In genomic region chr12:54005853-54006699, GRCh38 we compare ENCODE assay signal across 8 cellular contexts. TPM values are rescaled to one million over a fixed set of nuclear protein-coding genes. Genes with fewer than 3 reads are reported as not detected.
DNase-seq lines count a peak whose midpoint lies in the region; ATAC-seq lines count a peak whose summit lies in the region.

No MANE protein-coding gene starts in this region.

- H3K4me3 Mint-ChIP-seq in dendritic cell treated with granulocyte-macrophage colony-stimulating factor and Interleukin-4, amounts not matched to agents 40 ng/mL and 50 ng/mL, for 4 days = peak overlapping the region; percentile 74

- peak overlapping the region; percentile 30 for H3K27ac Mint-ChIP-seq in dendritic cell treated with granulocyte-macrophage colony-stimulating factor and Interleukin-4, amounts not matched to agents 40 ng/mL and 50 ng/mL, for 4 days

- intact Hi-C loops in dendritic cell treated with granulocyte-macrophage colony-stimulating factor and Interleukin-4, amounts not matched to agents 40 ng/mL and 50 ng/mL, for 4 days (cut with micrococcal nuclease) = loop anchor here (1.0 kb wide), 2 partner anchors 185 to 195 kb away; no protein-coding TSS in a partner anchor

- DNase-seq in GM04504 (ENCODE audit: low read depth) (peak; percentile 89), NCI-H2227 treated with DMSO at 0.1 percent for 48 hours (lab: John Stamatoyannopoulos, UW) (peak; percentile 35), lung microvascular endothelial cell (ENCODE audit: low read depth in 2 of 2) (peak; percentile 82 to 85)
- DNase-seq in activated CD4-positive, alpha-beta T cell treated with anti-CD3 and anti-CD28 coated beads, Interleukin-2, amount 50 U/mL, for 4 hours = peak; percentile 77 to 81
- DNase-seq in stimulated activated CD4-positive, alpha-beta T cell treated with anti-CD3 and anti-CD28 coated beads, TNF-alpha, amount 100 ng/mL, for 24 hours (ENCODE audit: low read depth in 3 of 3) = peak; percentile 73 to 78 (median 78)

- no peaks in the 10 kb centered on the region for H3K9me3 Mint-ChIP-seq in dendritic cell treated with granulocyte-macrophage colony-stimulating factor and Interleukin-4, amounts not matched to agents 40 ng/mL and 50 ng/mL, for 4 days

- H3K36me3 Mint-ChIP-seq in dendritic cell treated with granulocyte-macrophage colony-stimulating factor and Interleukin-4, amounts not matched to agents 40 ng/mL and 50 ng/mL, for 4 days (ENCODE audit: low read depth) = no peaks in the 10 kb centered on the region

- H3K4me1 Mint-ChIP-seq in dendritic cell treated with granulocyte-macrophage colony-stimulating factor and Interleukin-4, amounts not matched to agents 40 ng/mL and 50 ng/mL, for 4 days (ENCODE audit: low read depth) = peaks cover 32% of the 10 kb centered on the region

- peaks cover 95% of the 10 kb centered on the region for H3K27me3 Mint-ChIP-seq in dendritic cell treated with granulocyte-macrophage colony-stimulating factor and Interleukin-4, amounts not matched to agents 40 ng/mL and 50 ng/mL, for 4 days

- ATAC-seq in HG02642 (IDR thresholded peaks at IDR 0.05; ENCODE audit: poor library complexity, unreplicated experiment) = peak; percentile 74
- no peak for ATAC-seq in GM18870 (IDR thresholded peaks at IDR 0.05; ENCODE audit: unreplicated experiment)

RNA-seq across cellular contexts. Expression of gene HOXC8, which starts 2.7 kb away (rescaled TPM):
- not detected in 2 replicates for total RNA-seq in lung microvascular endothelial cell

RNA-seq across cellular contexts. Expression of gene HOXC9, which starts 6.1 kb away (rescaled TPM):
- 0.22 TPM in 1 of 2 replicates, not detected in the other for total RNA-seq in lung microvascular endothelial cell

RNA-seq across cellular contexts. Expression of gene HOXC10, which starts 21.1 kb away (rescaled TPM):
- total RNA-seq in lung microvascular endothelial cell = not detected in 2 replicates

RNA-seq across cellular contexts. Expression of gene HOXC6, which starts 22.2 kb away (rescaled TPM):
- total RNA-seq in lung microvascular endothelial cell = not detected in 2 replicates

RNA-seq across cellular contexts. Expression of gene HOXC5, which starts 26.8 kb away (rescaled TPM):
- total RNA-seq in lung microvascular endothelial cell = not detected in 2 replicates

Comparison
In these comparisons a context has a peak if more than half of its experiments do, and no peak if none do; other contexts are left out.
1. DNase-seq: peak in every context shown above with its lines; median percentile 89 in GM04504; 84 in lung microvascular endothelial cell; 79 in activated CD4-positive, alpha-beta T cell treated with anti-CD3 and anti-CD28 coated beads, Interleukin-2, amount 50 U/mL, for 4 hours; 78 in stimulated activated CD4-positive, alpha-beta T cell treated with anti-CD3 and anti-CD28 coated beads, TNF-alpha, amount 100 ng/mL, for 24 hours; 35 in NCI-H2227 treated with DMSO at 0.1 percent for 48 hours.